1 cellular context compared by ENCODE assay signal in the genomic region with DNA sequence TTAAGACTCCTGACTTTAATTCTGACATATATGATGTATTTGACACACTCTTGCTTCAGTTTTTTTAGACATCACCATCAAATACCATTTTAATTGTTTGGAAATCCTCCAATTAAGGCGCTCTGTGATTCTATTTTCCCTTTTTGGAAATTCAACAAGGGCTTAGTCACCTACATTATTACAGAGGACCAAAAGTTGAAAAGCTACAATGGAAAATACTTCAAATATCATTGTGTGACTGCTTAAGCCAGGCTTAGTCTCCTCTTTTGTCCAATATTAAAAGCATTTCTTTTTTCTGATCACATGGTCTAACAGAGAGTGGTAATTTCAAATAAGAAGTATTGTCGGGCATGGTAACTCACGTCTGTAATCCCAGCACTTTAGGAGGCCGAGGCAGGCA.
TF ChIP-seq lines count a peak whose summit lies in the region.

No MANE protein-coding gene starts in this region.

TF ChIP-seq in H1, 55 proteins besides CTCF, POLR2A, EP300 and RAD21 (continued from another document):
- TF ChIP-seq EGR1 (IDR thresholded peaks at IDR 0.05; ENCODE audit: borderline replicate concordance, low read depth, low read length), result no peak
- TF ChIP-seq PHF8 (conservative IDR thresholded peaks at IDR 0.05; ENCODE audit: low read depth, low read length), result no peak
